In genomic region chr12:104522985-104523719, GRCh38 we compare ENCODE assay signal across 10 cellular contexts.
DNase-seq lines count a peak whose midpoint lies in the region; ATAC-seq and TF ChIP-seq lines count a peak whose summit lies in the region.
"Had no signal": no experiment of that assay in that cellular context is flagged by ENCODE, and none has a peak within 500 bp of the region (broad histone marks: within the 10 kb centered on the region; RNA-seq: fewer than 3 reads in every experiment).

No MANE protein-coding gene starts in this region.

- H3K4me3 Mint-ChIP-seq in central memory CD8-positive, alpha-beta T cell, result no peak overlapping the region

- H3K27me3 Mint-ChIP-seq in central memory CD8-positive, alpha-beta T cell, result no peaks in the 10 kb centered on the region

- ATAC-seq in central memory CD8-positive, alpha-beta T cell (replicated peaks; ENCODE audit: extremely low read depth, poor library complexity, severe bottlenecking), result no peak
- ATAC-seq in sciatic nerve (peak; percentile 48), SK-N-SH treated with all-trans-retinoic acid at 6 μM for 48 hours (no peak), HG03135 (IDR thresholded peaks at IDR 0.05; ENCODE audit: unreplicated experiment) (no peak)
- ATAC-seq: activated naive CD4-positive, alpha-beta T cell treated with anti-CD3 and anti-CD28 coated beads, Interleukin-2, amount 50 U/mL, for 72 hours had no signal

- H3K9me3 Mint-ChIP-seq in central memory CD8-positive, alpha-beta T cell, result no peaks in the 10 kb centered on the region

- peak overlapping the region; percentile 23 for H3K27ac Mint-ChIP-seq in central memory CD8-positive, alpha-beta T cell (ENCODE audit: low read depth)
- H3K27ac Mint-ChIP-seq: activated naive CD4-positive, alpha-beta T cell treated with anti-CD3 and anti-CD28 coated beads, Interleukin-2, amount 50 U/mL, for 72 hours had no signal

- intact Hi-C loops in sciatic nerve (cut with DNase I), result no loop called here

- DNase-seq in SIG-M5 treated with dmso at 0.1 percent for 504 hours (lab: John Stamatoyannopoulos, UW; ENCODE audit: unreplicated experiment) (peak; percentile 54), SIG-M5 (lab: John Stamatoyannopoulos, UW) (no peak), NOMO-1 treated with dmso at 0.1 percent for 144 hours (lab: John Stamatoyannopoulos, UW; ENCODE audit: unreplicated experiment) (peak; percentile 32), sciatic nerve (ENCODE audit: low spot score) (no peak), NCI-H774 (lab: John Stamatoyannopoulos, UW) (no peak)
- DNase-seq in central memory CD8-positive, alpha-beta T cell (ENCODE audit: low spot score in 2 of 2), result no peak
- DNase-seq: NCI-H187 had no signal

- H3K4me1 Mint-ChIP-seq in central memory CD8-positive, alpha-beta T cell, result peaks cover 83% of the 10 kb centered on the region

- H3K36me3 Mint-ChIP-seq in central memory CD8-positive, alpha-beta T cell (ENCODE audit: insufficient read depth), result peaks cover 7% of the 10 kb centered on the region

TF ChIP-seq in SK-N-SH treated with all-trans-retinoic acid at 6 μM for 48 hours, 23 proteins besides CTCF, POLR2A, EP300 and RAD21:
- TF ChIP-seq ZC3H10 (CRISPR knock-in tag; IDR thresholded peaks at IDR 0.05), result no peak
- TF ChIP-seq ZNF70 (CRISPR knock-in tag; IDR thresholded peaks at IDR 0.05), result no peak
- TF ChIP-seq ZNF8 (CRISPR knock-in tag; IDR thresholded peaks at IDR 0.05), result no peak
- TF ChIP-seq CSDC2 (CRISPR knock-in tag; IDR thresholded peaks at IDR 0.05), result no peak
- TF ChIP-seq ISL1 (CRISPR knock-in tag; IDR thresholded peaks at IDR 0.05), result no peak
- no peak for TF ChIP-seq CSRNP3 (CRISPR knock-in tag; IDR thresholded peaks at IDR 0.05)
- TF ChIP-seq ZFP3 (CRISPR knock-in tag; IDR thresholded peaks at IDR 0.05), result no peak
- TF ChIP-seq PPARA (CRISPR knock-in tag; IDR thresholded peaks at IDR 0.05; ENCODE audit: borderline replicate concordance), result no peak
- TF ChIP-seq RARB (CRISPR knock-in tag; IDR thresholded peaks at IDR 0.05), result no peak

Comparison
In these comparisons a context has a peak if more than half of its experiments do, and no peak if none do; other contexts are left out.
1. DNase-seq: peak in SIG-M5 treated with dmso at 0.1 percent for 504 hours (single experiment) and NOMO-1 treated with dmso at 0.1 percent for 144 hours (single experiment); none in SIG-M5 (single experiment), central memory CD8-positive, alpha-beta T cell (0 of 2), sciatic nerve (single experiment) and NCI-H774 (single experiment).